In the genomic region with DNA sequence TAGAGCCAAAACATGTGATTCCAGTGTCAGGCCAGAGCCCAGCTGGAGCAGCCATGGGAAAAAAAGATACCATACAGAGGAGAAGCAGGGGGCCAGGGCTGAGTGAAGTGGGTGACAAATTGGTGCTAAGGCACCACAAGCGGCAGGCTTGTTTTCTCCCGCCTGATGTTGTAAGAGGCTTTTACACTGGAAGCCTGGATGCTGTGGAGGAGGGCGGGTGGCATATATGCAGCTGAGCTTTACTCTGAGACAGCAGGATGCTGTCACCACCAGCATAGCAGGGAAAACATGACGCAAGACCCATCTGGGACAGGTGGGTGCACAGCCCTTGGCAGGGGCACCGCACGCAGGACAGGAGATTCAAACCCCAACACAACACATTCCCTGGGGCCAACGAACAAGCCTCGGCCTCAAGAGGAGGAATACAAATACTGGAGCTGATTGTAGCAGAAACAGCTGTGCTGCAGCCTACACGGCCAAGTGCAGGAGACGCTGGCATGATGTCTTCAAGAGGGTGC, we compare ENCODE assay signal across 1 cellular context.
TF ChIP-seq lines count a peak whose summit lies in the region.

No MANE protein-coding gene starts in this region.

TF ChIP-seq in GM23338, 12 proteins besides CTCF, POLR2A, EP300 and RAD21 (continued from another document):
- TF ChIP-seq, protein P1, sequence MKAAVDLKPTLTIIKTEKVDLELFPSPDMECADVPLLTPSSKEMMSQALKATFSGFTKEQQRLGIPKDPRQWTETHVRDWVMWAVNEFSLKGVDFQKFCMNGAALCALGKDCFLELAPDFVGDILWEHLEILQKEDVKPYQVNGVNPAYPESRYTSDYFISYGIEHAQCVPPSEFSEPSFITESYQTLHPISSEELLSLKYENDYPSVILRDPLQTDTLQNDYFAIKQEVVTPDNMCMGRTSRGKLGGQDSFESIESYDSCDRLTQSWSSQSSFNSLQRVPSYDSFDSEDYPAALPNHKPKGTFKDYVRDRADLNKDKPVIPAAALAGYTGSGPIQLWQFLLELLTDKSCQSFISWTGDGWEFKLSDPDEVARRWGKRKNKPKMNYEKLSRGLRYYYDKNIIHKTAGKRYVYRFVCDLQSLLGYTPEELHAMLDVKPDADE (IDR thresholded peaks at IDR 0.05) = no peak
- TF ChIP-seq ZNF331 (CRISPR knock-in tag; IDR thresholded peaks at IDR 0.05; ENCODE audit: low read depth) (no peak), STAT1 (IDR thresholded peaks at IDR 0.05; ENCODE audit: unreplicated experiment) (no peak)
